21 cellular contexts compared by ENCODE assay signal in genomic region chr10:6230335-6230734, GRCh38.
"Had no signal": no experiment of that assay in that cellular context is flagged by ENCODE, and none has a peak within 500 bp of the region (broad histone marks: within the 10 kb centered on the region; RNA-seq: fewer than 3 reads in every experiment).

No MANE protein-coding gene starts in this region.

- H3K4me3 Mint-ChIP-seq: activated B cell treated with CpG ODN at 0.5 μM for 24 hours; activated CD4-positive, alpha-beta T cell treated with anti-CD3 and anti-CD28 coated beads, Interleukin-2, amount 10 ng/mL, durations not matched to agents 7 days and 5 days; activated naive CD8-positive, alpha-beta T cell; activated T-cell treated with anti-CD3 and anti-CD28 coated beads, Interleukin-2, amount 50 U/mL, for 72 hours; endodermal cell; natural killer cell treated with Interleukin-12 subunit alpha and Interleukin-12 subunit beta and Interleukin-15 and Interleukin-18, amount 100 ng/mL, for 72 hours; stimulated activated naive CD8-positive, alpha-beta T cell treated with anti-CD3 and anti-CD28 coated beads, Interleukin-15, Interleukin-2, amounts not matched to agents 100 ng/mL and 50 ng/mL, for 24 hours; type B pancreatic cell had no signal

- DNase-seq: activated B cell treated with CpG ODN at 0.5 μM for 24 hours; activated CD4-positive, alpha-beta T cell treated with anti-CD3 and anti-CD28 coated beads, Interleukin-2, amount 10 ng/mL, durations not matched to agents 7 days and 5 days; activated CD8-positive, alpha-beta memory T cell treated with anti-CD3 and anti-CD28 coated beads, Interleukin-2, amount 50 U/mL, for 4 hours; activated gamma-delta T cell; activated T-cell treated with anti-CD3 and anti-CD28 coated beads, Interleukin-2, amount 50 U/mL, for 72 hours; endodermal cell; foreskin keratinocyte; glutamatergic neuron; hippocampal formation; left colon; nucleus accumbens; stimulated activated CD4-positive, alpha-beta T cell treated with anti-CD3 and anti-CD28 coated beads, Interleukin-2, amount 100 ng/mL, for 48 hours; SW 1271; T-helper 2 cell had no signal

- H3K27me3 Mint-ChIP-seq: activated B cell treated with CpG ODN at 0.5 μM for 24 hours; activated CD4-positive, alpha-beta T cell treated with anti-CD3 and anti-CD28 coated beads, Interleukin-2, amount 10 ng/mL, durations not matched to agents 7 days and 5 days; activated naive CD8-positive, alpha-beta T cell; natural killer cell treated with Interleukin-12 subunit alpha and Interleukin-12 subunit beta and Interleukin-15 and Interleukin-18, amount 100 ng/mL, for 72 hours; stimulated activated naive CD8-positive, alpha-beta T cell treated with anti-CD3 and anti-CD28 coated beads, Interleukin-15, Interleukin-2, amounts not matched to agents 100 ng/mL and 50 ng/mL, for 24 hours; type B pancreatic cell had no signal

- H3K4me3 ChIP-seq: dorsolateral prefrontal cortex, lung, suprapubic skin had no signal

- H3K27ac ChIP-seq: foreskin keratinocyte, suprapubic skin had no signal

- ATAC-seq: activated T-cell treated with anti-CD3 and anti-CD28 coated beads, Interleukin-2, amount 50 U/mL, for 72 hours; foreskin keratinocyte; left colon; natural killer cell treated with Interleukin-12 subunit alpha and Interleukin-12 subunit beta and Interleukin-15 and Interleukin-18, amount 100 ng/mL, for 72 hours had no signal

- H3K27me3 ChIP-seq: dorsolateral prefrontal cortex, foreskin keratinocyte, suprapubic skin had no signal

- H3K9me3 Mint-ChIP-seq: activated B cell treated with CpG ODN at 0.5 μM for 24 hours; activated CD4-positive, alpha-beta T cell treated with anti-CD3 and anti-CD28 coated beads, Interleukin-2, amount 10 ng/mL, durations not matched to agents 7 days and 5 days; activated T-cell treated with anti-CD3 and anti-CD28 coated beads, Interleukin-2, amount 50 U/mL, for 72 hours; endodermal cell; natural killer cell treated with Interleukin-12 subunit alpha and Interleukin-12 subunit beta and Interleukin-15 and Interleukin-18, amount 100 ng/mL, for 72 hours; stimulated activated naive CD8-positive, alpha-beta T cell treated with anti-CD3 and anti-CD28 coated beads, Interleukin-15, Interleukin-2, amounts not matched to agents 100 ng/mL and 50 ng/mL, for 24 hours; type B pancreatic cell had no signal

- H3K9me3 ChIP-seq: suprapubic skin had no signal

- H3K4me1 Mint-ChIP-seq: activated B cell treated with CpG ODN at 0.5 μM for 24 hours, endodermal cell had no signal

- H3K27ac Mint-ChIP-seq: activated B cell treated with CpG ODN at 0.5 μM for 24 hours; activated CD4-positive, alpha-beta T cell treated with anti-CD3 and anti-CD28 coated beads, Interleukin-2, amount 10 ng/mL, durations not matched to agents 7 days and 5 days; activated naive CD8-positive, alpha-beta T cell; activated T-cell treated with anti-CD3 and anti-CD28 coated beads, Interleukin-2, amount 50 U/mL, for 72 hours; endodermal cell; stimulated activated naive CD8-positive, alpha-beta T cell treated with anti-CD3 and anti-CD28 coated beads, Interleukin-15, Interleukin-2, amounts not matched to agents 100 ng/mL and 50 ng/mL, for 24 hours; type B pancreatic cell had no signal

- H3K4me1 ChIP-seq: foreskin keratinocyte, suprapubic skin had no signal
